In genomic region chr2:116416988-116417387, GRCh38 we compare ENCODE assay signal across 30 cellular contexts.
"Had no signal": no experiment of that assay in that cellular context is flagged by ENCODE, and none has a peak within 500 bp of the region (broad histone marks: within the 10 kb centered on the region; RNA-seq: fewer than 3 reads in every experiment).

No MANE protein-coding gene starts in this region.

- H3K4me1 ChIP-seq: colonic mucosa, esophagus squamous epithelium had no signal

- H3K27me3 ChIP-seq: brain microvascular endothelial cell, colonic mucosa, esophagus squamous epithelium had no signal

- H3K27ac ChIP-seq: brain microvascular endothelial cell, colonic mucosa, epithelial cell of prostate, esophagus squamous epithelium, WERI-Rb-1 had no signal

- H3K9me3 ChIP-seq: colonic mucosa had no signal

- H3K36me3 ChIP-seq: brain microvascular endothelial cell, colonic mucosa, esophagus squamous epithelium, WERI-Rb-1 had no signal

- H3K4me3 ChIP-seq: colonic mucosa, esophagus squamous epithelium had no signal

- FAIRE-seq: bronchial epithelial cell, endometrium, endothelial cell of umbilical vein, frontal cortex had no signal

- DNase-seq: activated B cell treated with CpG ODN at 0.5 μM for 24 hours; activated CD4-positive, alpha-beta T cell treated with anti-CD3 and anti-CD28 coated beads for 48 hours; activated CD4-positive, alpha-beta T cell treated with anti-CD3 and anti-CD28 coated beads, Interleukin-2, amount 50 U/mL, for 1 hour; activated CD4-positive, alpha-beta T cell treated with anti-CD3 and anti-CD28 coated beads, Interleukin-2, amount 50 U/mL, for 48 hours; activated CD8-positive, alpha-beta memory T cell treated with anti-CD3 and anti-CD28 coated beads for 24 hours; activated CD8-positive, alpha-beta T cell treated with anti-CD3 and anti-CD28 coated beads for 36 hours; activated effector memory CD4-positive, alpha-beta T cell treated with Interleukin-2 at 50 U/mL for 16 hours; activated gamma-delta T cell treated with Interleukin-2 at 50 U/mL for 16 hours; activated naive CD4-positive, alpha-beta T cell treated with anti-CD3 and anti-CD28 coated beads, Interleukin-2, amount 50 U/mL, for 16 hours; activated naive CD4-positive, alpha-beta T cell treated with Interleukin-2 at 50 U/mL for 16 hours; activated T-cell treated with anti-CD3 and anti-CD28 coated beads, Interleukin-2, amount 50 U/mL, for 4 hours; amniotic stem cell; anterior cingulate cortex; brain microvascular endothelial cell; colonic mucosa; effector CD8-positive, alpha-beta T cell; esophagus squamous epithelium; foreskin fibroblast; head of caudate nucleus; T-helper 1 cell; T-helper 17 cell; T1000; WERI-Rb-1 had no signal

- ATAC-seq: activated CD4-positive, CD25-positive, alpha-beta regulatory T cell treated with anti-CD3 and anti-CD28 coated beads, Interleukin-2, amount 50 U/mL, for 24 hours; activated CD8-positive, alpha-beta T cell treated with anti-CD3 and anti-CD28 coated beads for 36 hours; activated T-cell treated with anti-CD3 and anti-CD28 coated beads, Interleukin-2, amount 50 U/mL, for 4 hours; activated T-helper 17 cell treated with anti-CD3 and anti-CD28 coated beads, Interleukin-2, amount 50 U/mL, for 72 hours; T-helper 17 cell had no signal
